ENCODE assay signal across 12 cellular contexts in genomic region chr3:127546517-127546916, GRCh38. TPM values are rescaled to one million over a fixed set of nuclear protein-coding genes. Genes with fewer than 3 reads are reported as not detected.
DNase-seq lines count a peak whose midpoint lies in the region; ATAC-seq and TF ChIP-seq lines count a peak whose summit lies in the region.
"Had no signal": no experiment of that assay in that cellular context is flagged by ENCODE, and none has a peak within 500 bp of the region (broad histone marks: within the 10 kb centered on the region; RNA-seq: fewer than 3 reads in every experiment).

No MANE protein-coding gene starts in this region.

- peaks cover 0 to 16% (median 5%) of the 10 kb centered on the region in 12 donors for H3K4me1 ChIP-seq in heart left ventricle
- H3K4me1 ChIP-seq in mammary epithelial cell (ENCODE audit: insufficient read depth, low read length), result peaks cover 5% of the 10 kb centered on the region
- peaks cover 3% of the 10 kb centered on the region for H3K4me1 ChIP-seq in mesendoderm (ENCODE audit: control insufficient read depth, low read depth, low read length)
- peaks cover 0 to 26% (median 17%) of the 10 kb centered on the region in 4 donors for H3K4me1 ChIP-seq in tibial artery

- H2BK5ac ChIP-seq in mesendoderm (ENCODE audit: low read length), result no peak overlapping the region

- 54 to 72% (median 62%) methylated on average over 6 of the region's 6 CpGs for WGBS in heart left ventricle, 4 donors
- WGBS in mammary epithelial cell (ENCODE audit: low coverage, missing lambda C conversion rate), result 86% methylated on average over 6 of the region's 6 CpGs
- no CpG with 5 or more reads among the region's 6 CpGs for WGBS in mesendoderm (ENCODE audit: extremely low coverage, insufficient coverage, low lambda C conversion rate)

- ATAC-seq in heart left ventricle (peak in 1 of 4 donors; percentile 3), Right ventricle myocardium superior (ENCODE audit: poor library complexity) (no peak), HG03039 (IDR thresholded peaks at IDR 0.05; ENCODE audit: unreplicated experiment) (no peak)

- intact Hi-C loops in heart left ventricle (cut with DNase I), result loop anchor here (2.0 to 10.0 kb wide), 10 partner anchors 562 to 1024 kb away; partner anchors contain the start of genes PLXNA1 (in 6 of the 10) and CHST13 (in 5 of the 10)
- intact Hi-C loops in Right ventricle myocardium superior (cut with DNase I), result loop anchor here (10.0 kb wide), 1 partner anchor 1022 kb away; the partner anchor contains the start of gene CHST13
- intact Hi-C loops in mammary epithelial cell (cut with micrococcal nuclease), result loop anchor here (1.0 to 10.0 kb wide), 2 partner anchors 85 to 172 kb away; no protein-coding TSS in a partner anchor
- intact Hi-C loops in tibial artery (cut with DNase I; ENCODE audit: low total_unique reads), result loop anchor here (2.0 to 10.0 kb wide), 3 partner anchors 792 to 1022 kb away; partner anchors contain the start of gene CHST13

- no peak overlapping the region for H2BK120ac ChIP-seq in mesendoderm (ENCODE audit: low read depth, low read length)

- H3K4me2 ChIP-seq in mammary epithelial cell (ENCODE audit: insufficient read depth, low read depth, low read length), result no peak overlapping the region
- H3K4me2 ChIP-seq in mesendoderm (ENCODE audit: low read length), result no peak overlapping the region

- H3K23ac ChIP-seq in mesendoderm (ENCODE audit: low read length), result no peak overlapping the region

- H3K9me3 ChIP-seq in heart left ventricle, result no peaks in the 10 kb centered on the region
- H3K9me3 ChIP-seq in mammary epithelial cell (replicated peaks; ENCODE audit: insufficient read depth, low read length), result no peaks in the 10 kb centered on the region
- H3K9me3 ChIP-seq in tibial artery, result no peaks in the 10 kb centered on the region

- BruUV-seq in mammary epithelial cell (replicated peaks; lab: Mats Ljungman, UMichigan), result no TSS peak

- in situ Hi-C loops in mammary epithelial cell (cut with MboI; ENCODE audit: low sequenced_read_pairs in 2 of 2), result loop anchor here in 1 of 2 donors (25.0 kb wide), 1 partner anchor 1034 kb away; the partner anchor contains the start of genes CHST13 and UROC1

- H3K4me3 ChIP-seq in heart left ventricle (no peak overlapping the region), mammary epithelial cell (replicated peaks in 1 of 3; ENCODE audit: insufficient read depth in 1 of 3, low read depth in 2 of 3, low read length in 3 of 3) (no peak overlapping the region), mesendoderm (ENCODE audit: low read length) (no peak overlapping the region), tibial artery (no peak overlapping the region)

- H3K9ac ChIP-seq in mammary epithelial cell (ENCODE audit: insufficient read depth, low read length), result no peak overlapping the region
- no peak overlapping the region for H3K9ac ChIP-seq in mesendoderm (ENCODE audit: low read length)

- peak overlapping the region; percentile 62 for H2AK5ac ChIP-seq in mesendoderm (ENCODE audit: low read length)

- no peak for TF ChIP-seq POLR2A in heart left ventricle (IDR thresholded peaks at IDR 0.05)

- H4K20me1 ChIP-seq in mammary epithelial cell (ENCODE audit: insufficient read depth, low read length), result no peaks in the 10 kb centered on the region

- no peaks in the 10 kb centered on the region for H3K27me3 ChIP-seq in heart left ventricle
- H3K27me3 ChIP-seq in mammary epithelial cell (ENCODE audit: insufficient read depth, low read length), result no peaks in the 10 kb centered on the region
- no peaks in the 10 kb centered on the region for H3K27me3 ChIP-seq in mesendoderm (ENCODE audit: insufficient read depth, low read length, poor library complexity)
- no peaks in the 10 kb centered on the region for H3K27me3 ChIP-seq in tibial artery

- no peak overlapping the region for H4K5ac ChIP-seq in mesendoderm (ENCODE audit: low read length)

- peak overlapping the region; percentile 95 for H2AFZ ChIP-seq in mammary epithelial cell (ENCODE audit: low read depth, low read length)

- H2BK15ac ChIP-seq in mesendoderm (replicated peaks; ENCODE audit: low read depth), result no peak overlapping the region

- CTCF ChIA-PET in mammary epithelial cell (lab: Charles Lee; ENCODE audit: low non-redundant PET), result interaction anchor here (0.6 kb wide), 1 partner anchor 977 kb away, joined by 4 read pairs; no protein-coding TSS in a partner anchor

- TF ChIP-seq CTCF in heart left ventricle (IDR thresholded peaks at IDR 0.05), result no peak
- TF ChIP-seq CTCF in mammary epithelial cell (conservative IDR thresholded peaks at IDR 0.05 in 1 of 2, IDR thresholded peaks at IDR 0.05 in 1 of 2; ENCODE audit: extremely low read depth in 1 of 2, insufficient read depth in 1 of 2, low read depth in 1 of 2, low read length in 2 of 2), result no peak
- TF ChIP-seq CTCF in tibial artery (IDR thresholded peaks at IDR 0.05), result no peak

- no peak overlapping the region for H3K18ac ChIP-seq in mesendoderm (ENCODE audit: low read length)

- H3K79me2 ChIP-seq in mammary epithelial cell (ENCODE audit: insufficient read depth, low read length) (no peaks in the 10 kb centered on the region), mesendoderm (ENCODE audit: control insufficient read depth, insufficient read depth, low read length) (no peaks in the 10 kb centered on the region)

- H3K4ac ChIP-seq in mesendoderm (ENCODE audit: low read depth, low read length), result no peak overlapping the region

- no peak overlapping the region for H4K8ac ChIP-seq in mesendoderm (ENCODE audit: low read depth, low read length)

- dilution Hi-C loops in mammary epithelial cell (cut with HindIII; ENCODE audit: low sequenced_read_pairs), result loop anchor here (5.0 kb wide), 2 partner anchors 49 to 94 kb away; no protein-coding TSS in a partner anchor

- peak overlapping the region; percentile 50 for H3K56ac ChIP-seq in mesendoderm (ENCODE audit: low read length)

- H3K79me1 ChIP-seq in mesendoderm (ENCODE audit: low read length), result no peaks in the 10 kb centered on the region

- H3K27ac ChIP-seq in heart left ventricle, result peak overlapping the region in 11 of 12 donors; percentile 29 to 89 (median 79)
- H3K27ac ChIP-seq in mammary epithelial cell (ENCODE audit: insufficient read depth, low read depth, low read length), result no peak overlapping the region
- H3K27ac ChIP-seq in mesendoderm (ENCODE audit: low read depth, low read length), result no peak overlapping the region
- peak overlapping the region; percentile 72 to 79 for H3K27ac ChIP-seq in tibial artery
- H3K27ac ChIP-seq: VCaP had no signal

- DNase-seq in heart left ventricle (peak in 1 of 5 donors; percentile 37), Right ventricle myocardium superior (no peak), mammary epithelial cell (no peak), mesendoderm (no peak), tibial artery (no peak), iPS-NIHi11 (ENCODE audit: low spot score) (no peak)
- no peak for DNase-seq in stimulated activated CD4-positive, alpha-beta T cell treated with anti-CD3 and anti-CD28 coated beads, Interleukin-15, amount 100 ng/mL, for 24 hours
- DNase-seq: AML-193; effector CD8-positive, alpha-beta T cell; NCI-H226 had no signal

- no peaks in the 10 kb centered on the region for H3K36me3 ChIP-seq in heart left ventricle
- H3K36me3 ChIP-seq in mammary epithelial cell (ENCODE audit: insufficient read depth, low read length), result no peaks in the 10 kb centered on the region
- no peaks in the 10 kb centered on the region for H3K36me3 ChIP-seq in mesendoderm (ENCODE audit: control insufficient read depth, insufficient read depth, low read length)
- H3K36me3 ChIP-seq in tibial artery, result no peaks in the 10 kb centered on the region

RNA-seq across cellular contexts. Expression of gene TPRA1, which starts 44.0 kb away (rescaled TPM):
- total RNA-seq in heart left ventricle, result 10 to 100 TPM; 13.4 to 29.0 (median 20.4) TPM
- polyA plus RNA-seq in heart left ventricle, result 10 to 100 TPM; 16.1 to 27.8 TPM
- 17.8 TPM for total RNA-seq in Right ventricle myocardium superior
- 10 to 100 TPM; 30.3 to 44.5 TPM for total RNA-seq in mammary epithelial cell
- 31.4 TPM for polyA plus RNA-seq in mammary epithelial cell
- 28.9 TPM for polyA minus RNA-seq in mammary epithelial cell
- polyA plus RNA-seq in mesendoderm (2013, experiment 1 of 2), result 4.3 TPM
- polyA plus RNA-seq in mesendoderm (2013, experiment 2 of 2), result 4.3 TPM

RNA-seq across cellular contexts. Expression of gene MCM2, which starts 51.7 kb away (rescaled TPM):
- total RNA-seq in heart left ventricle, result 10 to 100 TPM in 1 of 9 donors, 1 to 10 TPM in 8; 4.0 to 12.4 (median 7.3) TPM
- 1 to 10 TPM; 1.8 to 5.3 TPM for polyA plus RNA-seq in heart left ventricle
- 6.5 TPM for total RNA-seq in Right ventricle myocardium superior
- 10 to 100 TPM; 17.0 to 46.9 TPM for total RNA-seq in mammary epithelial cell
- 66.3 TPM for polyA plus RNA-seq in mammary epithelial cell
- polyA minus RNA-seq in mammary epithelial cell, result 107 TPM
- polyA plus RNA-seq in mesendoderm (2013, experiment 1 of 2), result 75.8 TPM
- 77.5 TPM for polyA plus RNA-seq in mesendoderm (2013, experiment 2 of 2)

Comparison
In these comparisons a context has a peak if more than half of its experiments do, and no peak if none do; other contexts are left out.
1. H3K27ac ChIP-seq: peak in heart left ventricle (11 of 12) and tibial artery (2 of 2); none in mammary epithelial cell (single experiment) and mesendoderm (single experiment).